Comparison of ENCODE assay signal across 9 cellular contexts in the genomic region with DNA sequence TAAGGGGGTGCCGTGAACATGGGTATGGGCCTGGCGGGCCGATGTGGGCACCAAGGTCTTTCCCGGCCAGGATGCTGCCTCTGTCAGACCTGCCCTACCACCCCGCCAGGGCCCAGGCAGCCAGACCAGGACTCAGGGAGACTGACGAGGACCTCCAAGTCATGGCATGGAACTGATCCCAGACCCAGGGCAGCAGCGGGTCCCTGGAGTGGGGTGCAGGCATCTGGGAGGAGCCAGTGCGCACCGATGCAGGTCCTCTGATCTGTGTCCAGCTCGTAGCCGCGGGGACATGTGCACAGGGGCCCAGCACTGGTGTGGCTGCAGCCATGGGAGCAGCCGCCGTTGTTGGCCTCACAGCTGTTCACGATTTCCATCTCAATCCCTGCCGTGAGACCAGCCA. TPM values are rescaled to one million over a fixed set of nuclear protein-coding genes. Genes with fewer than 3 reads are reported as not detected.
"Had no signal": no experiment of that assay in that cellular context is flagged by ENCODE, and none has a peak within 500 bp of the region (broad histone marks: within the 10 kb centered on the region; RNA-seq: fewer than 3 reads in every experiment).

No MANE protein-coding gene starts in this region.

- H3K27ac ChIP-seq: KMS-11 had no signal

- H3K4me3 Mint-ChIP-seq: GM23338, H9, HFFc6, IgD-negative memory B cell had no signal

- DNase-seq: H9, HCEC 1CT, HFFc6, KBM-7 had no signal

- H2AFZ ChIP-seq: GM23338 had no signal

- H3K27me3 Mint-ChIP-seq: IgD-negative memory B cell had no signal

- H3K9me3 Mint-ChIP-seq: GM23338, HFFc6 had no signal

- H3K4me2 ChIP-seq: GM23338, KMS-11 had no signal

- H3K27ac Mint-ChIP-seq: GM23338, H9, HFFc6, IgD-negative memory B cell had no signal

- H3K4me3 ChIP-seq: GM23338 had no signal

- H3K4me1 Mint-ChIP-seq: GM23338, H9, IgD-negative memory B cell had no signal

- FAIRE-seq: H1, H54 had no signal

- H3K9ac ChIP-seq: KMS-11 had no signal

- ATAC-seq: GM23338 had no signal

RNA-seq across cellular contexts. Expression of a gene that starts 56.8 kb away (rescaled TPM):
- polyA plus RNA-seq: IgD-negative memory B cell had no signal
